ENCODE assay signal across 9 cellular contexts in genomic region chr1:180231506-180232420, GRCh38. TPM values are rescaled to one million over a fixed set of nuclear protein-coding genes. Genes with fewer than 3 reads are reported as not detected.
DNase-seq lines count a peak whose midpoint lies in the region; ATAC-seq, FAIRE-seq and TF ChIP-seq lines count a peak whose summit lies in the region.
"Had no signal": no experiment of that assay in that cellular context is flagged by ENCODE, and none has a peak within 500 bp of the region (broad histone marks: within the 10 kb centered on the region; RNA-seq: fewer than 3 reads in every experiment).

No MANE protein-coding gene starts in this region.

- H3K36me3 ChIP-seq in HUES48 (ENCODE audit: control insufficient read depth, insufficient read depth, low read length): no peaks in the 10 kb centered on the region
- H3K36me3 ChIP-seq in esophagus muscularis mucosa: no peaks in the 10 kb centered on the region
- no peaks in the 10 kb centered on the region for H3K36me3 ChIP-seq in pancreas

- no peak overlapping the region for H3K27ac ChIP-seq in HUES48 (ENCODE audit: low read depth, low read length)
- H3K27ac ChIP-seq in esophagus muscularis mucosa (replicated peaks in 1 of 4): no peak overlapping the region
- H3K27ac ChIP-seq in pancreas: no peak overlapping the region

- ATAC-seq in SK-N-SH treated with all-trans-retinoic acid at 6 μM for 48 hours (peak; percentile 10), pancreas (peak in 3 of 4 donors; percentile 9 to 26 (median 18)), GM19467 (IDR thresholded peaks at IDR 0.05; ENCODE audit: unreplicated experiment) (no peak)

- H3K9me3 ChIP-seq in HUES48 (ENCODE audit: control insufficient read depth, insufficient read depth, low read length): no peaks in the 10 kb centered on the region; the same call in 1 of the 2 replicates
- H3K9me3 ChIP-seq in esophagus muscularis mucosa: no peaks in the 10 kb centered on the region
- H3K9me3 ChIP-seq in pancreas: no peaks in the 10 kb centered on the region

- TF ChIP-seq POLR2A in esophagus muscularis mucosa (IDR thresholded peaks at IDR 0.05; ENCODE audit: low read depth): no peak

- H3K4me3 ChIP-seq in HUES48 (ENCODE audit: low read depth, low read length): peak overlapping the region; percentile 70
- H3K4me3 ChIP-seq in esophagus muscularis mucosa: peak overlapping the region; percentile 58 to 72 (median 62)
- peak overlapping the region; percentile 7 to 66 (median 38) for H3K4me3 ChIP-seq in pancreas

- H3K27me3 ChIP-seq in HUES48 (ENCODE audit: control insufficient read depth, insufficient read depth, low read length) (peaks cover 91% of the 10 kb centered on the region), esophagus muscularis mucosa (peaks cover 15 to 100% (median 87%) of the 10 kb centered on the region in 4 donors), pancreas (peaks cover 6 to 79% (median 23%) of the 10 kb centered on the region in 4 donors)

- TF ChIP-seq CTCF in esophagus muscularis mucosa (IDR thresholded peaks at IDR 0.05) (no peak), pancreas (IDR thresholded peaks at IDR 0.05) (no peak)

- DNase-seq in DMS53 (lab: John Stamatoyannopoulos, UW) (peak; percentile 83), esophagus muscularis mucosa (ENCODE audit: extremely low spot score) (no peak), pancreas (peak in 1 of 6 donors; percentile 60), NCI-H1436 (lab: John Stamatoyannopoulos, UW) (no peak), cerebellum (ENCODE audit: low spot score) (no peak)

- no peak for TF ChIP-seq EP300 in esophagus muscularis mucosa (IDR thresholded peaks at IDR 0.05)

- no peak for FAIRE-seq in pancreas (lab: Jason Lieb, UNC)

- 4% methylated on average over 32 of the region's 54 CpGs for WGBS in esophagus muscularis mucosa
- WGBS in pancreas, 2 donors: 2% methylated on average over 54 of the region's 54 CpGs

- intact Hi-C loops in esophagus muscularis mucosa (cut with DNase I): no loop called here
- intact Hi-C loops in pancreas (cut with DNase I): no loop called here

- no peak overlapping the region for H3K9ac ChIP-seq in HUES48 (ENCODE audit: low read depth, low read length)

- H3K4me1 ChIP-seq in HUES48 (ENCODE audit: control insufficient read depth, insufficient read depth, low read length) (peaks cover 47% of the 10 kb centered on the region), esophagus muscularis mucosa (peaks cover 60 to 79% (median 72%) of the 10 kb centered on the region in 4 donors), pancreas (peaks cover 11 to 25% (median 15%) of the 10 kb centered on the region in 3 donors)

TF ChIP-seq in SK-N-SH treated with all-trans-retinoic acid at 6 μM for 48 hours, 23 proteins besides CTCF, POLR2A, EP300 and RAD21:
- TF ChIP-seq ZFP3 (CRISPR knock-in tag; IDR thresholded peaks at IDR 0.05) (no peak), SNAI2 (CRISPR knock-in tag; IDR thresholded peaks at IDR 0.05) (no peak), PATZ1 (CRISPR knock-in tag; IDR thresholded peaks at IDR 0.05; ENCODE audit: borderline replicate concordance) (no peak), ZC3H10 (CRISPR knock-in tag; IDR thresholded peaks at IDR 0.05) (no peak)
- TF ChIP-seq, protein P1, sequence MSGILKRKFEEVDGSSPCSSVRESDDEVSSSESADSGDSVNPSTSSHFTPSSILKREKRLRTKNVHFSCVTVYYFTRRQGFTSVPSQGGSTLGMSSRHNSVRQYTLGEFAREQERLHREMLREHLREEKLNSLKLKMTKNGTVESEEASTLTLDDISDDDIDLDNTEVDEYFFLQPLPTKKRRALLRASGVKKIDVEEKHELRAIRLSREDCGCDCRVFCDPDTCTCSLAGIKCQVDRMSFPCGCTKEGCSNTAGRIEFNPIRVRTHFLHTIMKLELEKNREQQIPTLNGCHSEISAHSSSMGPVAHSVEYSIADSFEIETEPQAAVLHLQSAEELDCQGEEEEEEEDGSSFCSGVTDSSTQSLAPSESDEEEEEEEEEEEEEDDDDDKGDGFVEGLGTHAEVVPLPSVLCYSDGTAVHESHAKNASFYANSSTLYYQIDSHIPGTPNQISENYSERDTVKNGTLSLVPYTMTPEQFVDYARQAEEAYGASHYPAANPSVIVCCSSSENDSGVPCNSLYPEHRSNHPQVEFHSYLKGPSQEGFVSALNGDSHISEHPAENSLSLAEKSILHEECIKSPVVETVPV (CRISPR knock-in tag; IDR thresholded peaks at IDR 0.05): no peak
TF ChIP-seq in SK-N-SH treated with all-trans-retinoic acid at 6 μM for 48 hours: peak in this region for 0.

RNA-seq across cellular contexts. Expression of gene LHX4, which starts 1.7 kb away (rescaled TPM):
- total RNA-seq in esophagus muscularis mucosa: not detected
- under 1 TPM in 3 of 6 donors, not detected in 3; 0.03 to 0.12 (median 0.12) TPM for total RNA-seq in pancreas
- under 1 TPM; 0.04 to 0.19 TPM for polyA plus RNA-seq in pancreas
- total RNA-seq in cerebellum: 0.91 TPM
- total RNA-seq: temporal lobe had no signal
